In the genomic region with DNA sequence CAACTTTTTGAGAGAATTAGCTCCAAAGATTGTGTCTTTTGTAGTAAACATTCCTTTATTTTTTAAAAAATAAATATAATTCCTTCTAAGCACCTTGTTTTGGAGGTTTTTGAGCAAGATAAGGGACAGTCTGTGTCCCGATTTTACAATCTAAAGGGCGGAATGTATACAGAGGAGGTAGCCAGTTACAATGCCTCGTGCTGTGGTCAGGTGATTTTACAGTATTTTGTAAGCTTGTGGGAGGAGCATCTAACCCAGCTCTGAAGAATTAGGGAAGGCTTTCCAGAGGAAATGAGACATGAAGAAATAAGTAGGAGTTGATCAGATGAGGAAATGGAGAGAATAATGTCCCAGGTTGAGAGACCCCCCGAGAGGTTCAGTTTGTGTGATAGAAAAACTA, we compare ENCODE assay signal across 1 cellular context.
TF ChIP-seq lines count a peak whose summit lies in the region.

No MANE protein-coding gene starts in this region.

TF ChIP-seq in GM23338, 12 proteins besides CTCF, POLR2A, EP300 and RAD21 (continued from another document):
- TF ChIP-seq, protein P1, sequence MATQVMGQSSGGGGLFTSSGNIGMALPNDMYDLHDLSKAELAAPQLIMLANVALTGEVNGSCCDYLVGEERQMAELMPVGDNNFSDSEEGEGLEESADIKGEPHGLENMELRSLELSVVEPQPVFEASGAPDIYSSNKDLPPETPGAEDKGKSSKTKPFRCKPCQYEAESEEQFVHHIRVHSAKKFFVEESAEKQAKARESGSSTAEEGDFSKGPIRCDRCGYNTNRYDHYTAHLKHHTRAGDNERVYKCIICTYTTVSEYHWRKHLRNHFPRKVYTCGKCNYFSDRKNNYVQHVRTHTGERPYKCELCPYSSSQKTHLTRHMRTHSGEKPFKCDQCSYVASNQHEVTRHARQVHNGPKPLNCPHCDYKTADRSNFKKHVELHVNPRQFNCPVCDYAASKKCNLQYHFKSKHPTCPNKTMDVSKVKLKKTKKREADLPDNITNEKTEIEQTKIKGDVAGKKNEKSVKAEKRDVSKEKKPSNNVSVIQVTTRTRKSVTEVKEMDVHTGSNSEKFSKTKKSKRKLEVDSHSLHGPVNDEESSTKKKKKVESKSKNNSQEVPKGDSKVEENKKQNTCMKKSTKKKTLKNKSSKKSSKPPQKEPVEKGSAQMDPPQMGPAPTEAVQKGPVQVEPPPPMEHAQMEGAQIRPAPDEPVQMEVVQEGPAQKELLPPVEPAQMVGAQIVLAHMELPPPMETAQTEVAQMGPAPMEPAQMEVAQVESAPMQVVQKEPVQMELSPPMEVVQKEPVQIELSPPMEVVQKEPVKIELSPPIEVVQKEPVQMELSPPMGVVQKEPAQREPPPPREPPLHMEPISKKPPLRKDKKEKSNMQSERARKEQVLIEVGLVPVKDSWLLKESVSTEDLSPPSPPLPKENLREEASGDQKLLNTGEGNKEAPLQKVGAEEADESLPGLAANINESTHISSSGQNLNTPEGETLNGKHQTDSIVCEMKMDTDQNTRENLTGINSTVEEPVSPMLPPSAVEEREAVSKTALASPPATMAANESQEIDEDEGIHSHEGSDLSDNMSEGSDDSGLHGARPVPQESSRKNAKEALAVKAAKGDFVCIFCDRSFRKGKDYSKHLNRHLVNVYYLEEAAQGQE (IDR thresholded peaks at IDR 0.05; ENCODE audit: unreplicated experiment), result no peak
- TF ChIP-seq, protein P2, sequence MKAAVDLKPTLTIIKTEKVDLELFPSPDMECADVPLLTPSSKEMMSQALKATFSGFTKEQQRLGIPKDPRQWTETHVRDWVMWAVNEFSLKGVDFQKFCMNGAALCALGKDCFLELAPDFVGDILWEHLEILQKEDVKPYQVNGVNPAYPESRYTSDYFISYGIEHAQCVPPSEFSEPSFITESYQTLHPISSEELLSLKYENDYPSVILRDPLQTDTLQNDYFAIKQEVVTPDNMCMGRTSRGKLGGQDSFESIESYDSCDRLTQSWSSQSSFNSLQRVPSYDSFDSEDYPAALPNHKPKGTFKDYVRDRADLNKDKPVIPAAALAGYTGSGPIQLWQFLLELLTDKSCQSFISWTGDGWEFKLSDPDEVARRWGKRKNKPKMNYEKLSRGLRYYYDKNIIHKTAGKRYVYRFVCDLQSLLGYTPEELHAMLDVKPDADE (IDR thresholded peaks at IDR 0.05), result no peak
- no peak for TF ChIP-seq ZNF331 (CRISPR knock-in tag; IDR thresholded peaks at IDR 0.05; ENCODE audit: low read depth)
- TF ChIP-seq EZH2 (IDR thresholded peaks at IDR 0.05; ENCODE audit: low read depth, unreplicated experiment), result no peak
